ENCODE assay signal across 8 cellular contexts in genomic region chr11:72683782-72684200, GRCh38. TPM values are rescaled to one million over a fixed set of nuclear protein-coding genes. Genes with fewer than 3 reads are reported as not detected.
DNase-seq lines count a peak whose midpoint lies in the region; ATAC-seq and TF ChIP-seq lines count a peak whose summit lies in the region.

No MANE protein-coding gene starts in this region.

- H2BK12ac ChIP-seq in neuronal stem cell (ENCODE audit: low read length): no peak overlapping the region

- H3K18ac ChIP-seq in neuronal stem cell (ENCODE audit: low read length): peak overlapping the region; percentile 25

- TF ChIP-seq POLR2A in testis (IDR thresholded peaks at IDR 0.05): no peak

- H3K27me3 ChIP-seq in BE2C: no peaks in the 10 kb centered on the region
- peaks cover 7% of the 10 kb centered on the region; the same call in 1 of the 2 replicates for H3K27me3 ChIP-seq in GM23338 (ENCODE audit: insufficient read depth)
- H3K27me3 ChIP-seq in OCI-LY3 (ENCODE audit: low read depth, low read length): peaks cover 1% of the 10 kb centered on the region; the same call in 1 of the 2 replicates
- peaks cover 8% of the 10 kb centered on the region for H3K27me3 ChIP-seq in fibroblast of lung (ENCODE audit: control insufficient read depth, insufficient read depth, low read length)
- H3K27me3 ChIP-seq in neuronal stem cell (ENCODE audit: control insufficient read depth in 3 of 3, insufficient read depth in 3 of 3, low read depth in 1 of 3, low read length in 3 of 3): peaks cover 0 to 14% (median 4%) of the 10 kb centered on the region in 3 experiments
- H3K27me3 ChIP-seq in testis: no peaks in the 10 kb centered on the region

- H3K9me3 Mint-ChIP-seq in GM23338: no peaks in the 10 kb centered on the region

- H3K79me2 ChIP-seq in GM23338 (replicated peaks; ENCODE audit: insufficient read depth) (no peaks in the 10 kb centered on the region), OCI-LY3 (ENCODE audit: low read length) (no peaks in the 10 kb centered on the region), fibroblast of lung (ENCODE audit: control insufficient read depth, insufficient read depth, low read length) (no peaks in the 10 kb centered on the region)

- ATAC-seq in GM23338: peak; percentile 80
- no peak for ATAC-seq in HG03097 (IDR thresholded peaks at IDR 0.05; ENCODE audit: low FRiP score, unreplicated experiment)

- no peak overlapping the region for H2BK120ac ChIP-seq in neuronal stem cell (ENCODE audit: low read depth, low read length)

- H4K8ac ChIP-seq in neuronal stem cell (ENCODE audit: low read depth, low read length): no peak overlapping the region

- H2BK15ac ChIP-seq in neuronal stem cell (ENCODE audit: low read length): no peak overlapping the region

- peak overlapping the region; percentile 41 for H2AK5ac ChIP-seq in neuronal stem cell (ENCODE audit: low read depth, low read length)

- peaks cover 6% of the 10 kb centered on the region; the same call in 2 of the 3 replicates for H3K36me3 Mint-ChIP-seq in GM23338 (ENCODE audit: low read depth)

- peaks cover 27% of the 10 kb centered on the region for H3K27me3 Mint-ChIP-seq in GM23338 (ENCODE audit: insufficient read depth, low read depth, poor library complexity)

- H4K20me1 ChIP-seq in GM23338 (replicated peaks; ENCODE audit: insufficient read depth) (0 out of 2 replicates have a peak, but pooled peaks cover 5% of the 10 kb centered on the region), OCI-LY3 (ENCODE audit: insufficient read depth, low read length) (peaks cover 24% of the 10 kb centered on the region), fibroblast of lung (ENCODE audit: control insufficient read depth, extremely low read depth, insufficient read depth, low read length) (peaks cover 4% of the 10 kb centered on the region)

- no peak overlapping the region for H3K9ac ChIP-seq in OCI-LY3 (ENCODE audit: low read length)
- no peak overlapping the region for H3K9ac ChIP-seq in fibroblast of lung (ENCODE audit: insufficient read depth, low read length)
- H3K9ac ChIP-seq in neuronal stem cell (ENCODE audit: low read depth, low read length, poor library complexity): no peak overlapping the region

- peak overlapping the region; percentile 13 for H2BK5ac ChIP-seq in neuronal stem cell (ENCODE audit: low read length)

- TF ChIP-seq CTCF in BE2C (IDR thresholded peaks at IDR 0.05; ENCODE audit: low read depth, low read length) (peak; percentile 98), GM23338 (conservative IDR thresholded peaks at IDR 0.05; ENCODE audit: low read depth in 2 of 2) (peak; percentile 87 to 98), OCI-LY3 (IDR thresholded peaks at IDR 0.05; ENCODE audit: low read depth, low read length) (peak; percentile 92), fibroblast of lung (conservative IDR thresholded peaks at IDR 0.05 in 1 of 2, IDR thresholded peaks at IDR 0.05 in 1 of 2; ENCODE audit: low read depth in 1 of 2, low read length in 2 of 2) (peak; percentile 82 to 94), testis (IDR thresholded peaks at IDR 0.05) (peak; percentile 87 to 92 (median 91))

- no peaks in the 10 kb centered on the region for H3K79me1 ChIP-seq in neuronal stem cell (ENCODE audit: low read depth, low read length)

- H3K4ac ChIP-seq in neuronal stem cell (ENCODE audit: low read length): no peak overlapping the region

- peak overlapping the region; percentile 9 for H3K23ac ChIP-seq in neuronal stem cell (ENCODE audit: low read depth, low read length, poor library complexity)

- H3K4me3 Mint-ChIP-seq in GM23338: no peak overlapping the region

- peak; percentile 84 for DNase-seq in BE2C
- DNase-seq in GM23338 (ENCODE audit: low spot score): peak; percentile 82
- DNase-seq in activated T-cell treated with anti-CD3 and anti-CD28 coated beads, Interleukin-2, amount 50 U/mL, for 1 hour: peak; percentile 78
- peak in 1 of 2 donors; percentile 33 for DNase-seq in fibroblast of lung (ENCODE audit: low read depth in 2 of 2)
- peak; percentile 66 for DNase-seq in neuronal stem cell (ENCODE audit: low spot score)
- DNase-seq in testis: peak; percentile 77

- intact Hi-C loops in testis (cut with DNase I; ENCODE audit: low total_unique reads): no loop called here

- no peak overlapping the region for H3K27ac Mint-ChIP-seq in GM23338

- H3K9me3 ChIP-seq in BE2C (no peaks in the 10 kb centered on the region), OCI-LY3 (ENCODE audit: insufficient read depth, low read length) (no peaks in the 10 kb centered on the region), fibroblast of lung (ENCODE audit: control insufficient read depth, insufficient read depth, low read depth, low read length) (no peaks in the 10 kb centered on the region), neuronal stem cell (replicated peaks in 1 of 2; ENCODE audit: control insufficient read depth in 2 of 2, insufficient read depth in 1 of 2, low read depth in 1 of 2, low read length in 2 of 2) (no peaks in the 10 kb centered on the region), testis (no peaks in the 10 kb centered on the region)

- H3K14ac ChIP-seq in neuronal stem cell (ENCODE audit: low read length): no peak overlapping the region

- H4K91ac ChIP-seq in neuronal stem cell (ENCODE audit: low read depth, low read length, poor library complexity): no peak overlapping the region

- no CpG with 5 or more reads among the region's 7 CpGs for WGBS in neuronal stem cell (ENCODE audit: extremely low coverage in 2 of 2, insufficient read length in 2 of 2, insufficient replicate concordance in 1 of 2), 2 donors
- 56 to 62% methylated on average over 5 of the region's 7 CpGs for WGBS in testis, 2 donors

- 0 out of 2 replicates have a peak, but pooled peaks cover 2% of the 10 kb centered on the region for H3K36me3 ChIP-seq in BE2C
- H3K36me3 ChIP-seq in GM23338 (ENCODE audit: insufficient read depth): no peaks in the 10 kb centered on the region; the same call in 1 of the 2 replicates
- H3K36me3 ChIP-seq in OCI-LY3 (replicated peaks; ENCODE audit: low read depth, low read length): peaks cover 20% of the 10 kb centered on the region
- peaks cover 8% of the 10 kb centered on the region for H3K36me3 ChIP-seq in fibroblast of lung (ENCODE audit: control insufficient read depth, insufficient read depth, low read length)
- H3K36me3 ChIP-seq in neuronal stem cell (replicated peaks in 1 of 2; ENCODE audit: control insufficient read depth in 2 of 2, insufficient read depth in 2 of 2, low read length in 2 of 2): peaks cover 0 to 3% of the 10 kb centered on the region in 2 donors
- H3K36me3 ChIP-seq in testis (ENCODE audit: low read depth, missing control alignments): no peaks in the 10 kb centered on the region

- H3F3A ChIP-seq in GM23338 (replicated peaks; ENCODE audit: low read depth): no peaks in the 10 kb centered on the region

- H3K9me2 ChIP-seq in GM23338 (ENCODE audit: insufficient read depth): no peaks in the 10 kb centered on the region

- H3K4me1 ChIP-seq in BE2C (peaks cover 5% of the 10 kb centered on the region; the same call in 1 of the 2 replicates), GM23338 (ENCODE audit: insufficient read depth) (no peaks in the 10 kb centered on the region), OCI-LY3 (ENCODE audit: low read length) (no peaks in the 10 kb centered on the region), fibroblast of lung (ENCODE audit: control insufficient read depth, extremely low read depth, insufficient read depth, low read length) (peaks cover 13% of the 10 kb centered on the region), neuronal stem cell (ENCODE audit: control insufficient read depth in 2 of 2, insufficient read depth in 1 of 2, low read depth in 1 of 2, low read length in 2 of 2) (peaks cover 6 to 16% of the 10 kb centered on the region in 2 donors), testis (peaks cover 11% of the 10 kb centered on the region)

- H3K27ac ChIP-seq in GM23338 (ENCODE audit: low read depth) (no peak overlapping the region), OCI-LY3 (ENCODE audit: low read length) (no peak overlapping the region), fibroblast of lung (ENCODE audit: insufficient read depth, low read length) (no peak overlapping the region), neuronal stem cell (replicated peaks; ENCODE audit: low read length) (no peak overlapping the region), testis (no peak overlapping the region)

- H3K4me1 Mint-ChIP-seq in GM23338: peaks cover 15% of the 10 kb centered on the region

- H3K4me2 ChIP-seq in GM23338 (no peak overlapping the region), OCI-LY3 (ENCODE audit: low read length) (no peak overlapping the region), fibroblast of lung (ENCODE audit: extremely low read depth, insufficient read depth, low read length) (no peak overlapping the region), neuronal stem cell (ENCODE audit: insufficient read depth, low read length, poor library complexity, severe bottlenecking) (no peak overlapping the region)

- H2AFZ ChIP-seq in GM23338 (no peak overlapping the region), OCI-LY3 (ENCODE audit: low read depth, low read length) (no peak overlapping the region), fibroblast of lung (ENCODE audit: low read length) (no peak overlapping the region), neuronal stem cell (ENCODE audit: low read length) (no peak overlapping the region)

- H3K4me3 ChIP-seq in BE2C (ENCODE audit: low read depth, low read length) (no peak overlapping the region), GM23338 (no peak overlapping the region), OCI-LY3 (ENCODE audit: low read length) (no peak overlapping the region), fibroblast of lung (replicated peaks in 1 of 4; ENCODE audit: control extremely low read depth in 1 of 4, insufficient read depth in 1 of 4, low read depth in 3 of 4, low read length in 4 of 4) (no peak overlapping the region), neuronal stem cell (ENCODE audit: low read length in 2 of 2) (no peak overlapping the region), testis (no peak overlapping the region)

TF ChIP-seq in GM23338, 12 proteins besides CTCF, POLR2A, EP300 and RAD21 (continues in another document):
- no peak for TF ChIP-seq EZH2phosphoT487 (IDR thresholded peaks at IDR 0.05; ENCODE audit: unreplicated experiment)

RNA-seq across cellular contexts. Expression of gene PDE2A, which starts 9.6 kb away (rescaled TPM):
- 298 TPM for polyA plus RNA-seq in BE2C (2012; ENCODE audit: insufficient read depth, insufficient read length, low read depth)
- total RNA-seq in GM23338 (2014; rRNA removed; shearing (Covaris generic)): 8.2 and 16.2 TPM in 2 replicates
- polyA plus RNA-seq in GM23338 (2016; fragmentation: Nextera tagmentation; extraction: Ambion mirVana) (4.1 and 4.3 TPM in 2 replicates), fibroblast of lung (0.08 and 2.6 TPM in 2 replicates), testis (ENCODE audit: insufficient read depth, low read depth, low replicate concordance) (14.1 TPM)
- total RNA-seq in fibroblast of lung (0.50 and 0.77 TPM in 2 replicates), testis (10 to 100 TPM; 15.2 to 20.6 TPM)
- polyA plus RNA-seq in fibroblast of lung (2012): 0.16 and 3.0 TPM in 2 replicates
- polyA minus RNA-seq in fibroblast of lung (ENCODE audit: low replicate concordance): 28.7 TPM in 1 of 2 replicates, not detected in the other
- polyA plus RNA-seq in neuronal stem cell (2013, experiment 1 of 2): 1.7 TPM
- polyA plus RNA-seq in neuronal stem cell (2013, experiment 2 of 2): 1.7 TPM
